In the genomic region with DNA sequence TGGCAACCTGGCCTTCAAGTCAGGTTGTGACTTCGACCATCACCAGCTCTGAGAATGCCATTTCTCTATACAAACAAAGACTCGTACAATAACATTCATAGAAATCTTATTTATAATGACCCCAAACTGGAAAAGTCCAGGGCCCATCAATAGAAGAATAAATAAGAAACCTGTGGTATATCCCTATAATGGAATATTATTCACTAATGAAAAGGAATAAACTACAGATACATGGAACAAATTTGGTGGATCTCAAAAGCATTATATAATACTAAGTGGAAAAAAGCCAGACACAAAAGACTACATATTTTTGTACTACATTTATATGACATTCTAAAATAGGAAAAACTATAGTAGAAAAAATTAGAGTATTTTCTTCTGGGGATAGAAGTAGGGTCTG, we compare ENCODE assay signal across 6 cellular contexts.
"Had no signal": no experiment of that assay in that cellular context is flagged by ENCODE, and none has a peak within 500 bp of the region (broad histone marks: within the 10 kb centered on the region; RNA-seq: fewer than 3 reads in every experiment).

No MANE protein-coding gene starts in this region.

- ATAC-seq: HepG2 had no signal

- H3K27ac ChIP-seq: HL-60 had no signal

- DNase-seq: IMR-90, KBM-7, KG1 had no signal

- FAIRE-seq: HepG2, HTR-8/SVneo had no signal
